25 cellular contexts compared by ENCODE assay signal in the genomic region with DNA sequence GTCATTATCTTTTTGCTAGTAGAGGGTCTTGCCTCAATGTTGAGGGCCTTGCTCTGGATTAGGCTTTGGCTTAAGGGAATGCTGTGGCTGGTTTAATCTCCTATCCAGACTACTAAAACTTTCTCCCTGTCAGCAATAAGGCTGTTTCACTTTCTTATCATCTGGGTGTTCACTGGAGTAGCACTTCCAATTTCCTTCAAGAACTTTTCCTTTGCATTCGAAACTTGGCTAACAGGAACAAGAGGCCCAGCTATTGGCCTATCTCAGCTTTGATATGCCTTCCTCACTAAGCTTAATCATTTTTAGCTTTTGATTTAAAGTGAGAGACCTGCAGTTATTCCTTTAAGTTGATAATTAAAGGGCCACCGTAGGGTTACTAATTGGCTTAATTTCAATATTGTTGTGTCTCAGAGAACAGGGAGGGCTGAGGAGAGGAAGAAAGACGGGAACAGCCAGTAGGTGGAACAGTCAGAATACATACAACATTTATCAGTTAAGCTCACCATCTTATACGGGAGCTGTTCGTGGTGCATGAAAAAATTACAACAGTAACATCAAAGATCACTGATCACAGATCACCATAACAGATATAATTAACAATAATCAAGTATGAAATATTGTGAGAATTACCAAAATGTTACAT.
"Had no signal": no experiment of that assay in that cellular context is flagged by ENCODE, and none has a peak within 500 bp of the region (broad histone marks: within the 10 kb centered on the region; RNA-seq: fewer than 3 reads in every experiment).

No MANE protein-coding gene starts in this region.

- H3K27ac ChIP-seq: parathyroid adenoma, right lobe of liver, transverse colon, WERI-Rb-1 had no signal

- DNase-seq: activated CD4-positive, alpha-beta T cell treated with anti-CD3 and anti-CD28 coated beads for 48 hours; activated CD4-positive, alpha-beta T cell treated with anti-CD3 and anti-CD28 coated beads, Interleukin-2, amount 50 U/mL, for 48 hours; activated CD8-positive, alpha-beta memory T cell treated with anti-CD3 and anti-CD28 coated beads for 24 hours; activated effector memory CD4-positive, alpha-beta T cell treated with Interleukin-2 at 50 U/mL for 16 hours; activated naive CD4-positive, alpha-beta T cell treated with Interleukin-2 at 50 U/mL for 16 hours; anterior cingulate cortex; endodermal cell; foreskin melanocyte; heart right ventricle; naive B cell; nucleus accumbens; right lobe of liver; stimulated activated CD4-positive, alpha-beta T cell treated with anti-CD3 and anti-CD28 coated beads, Interleukin-4, amount 100 ng/mL, for 24 hours; T-helper 17 cell; T1000; transverse colon; WERI-Rb-1 had no signal

- H3K36me3 Mint-ChIP-seq: naive B cell; stimulated activated memory B cell treated with anti-CD40 and anti-IgM and Interleukin-4, amounts not matched to agents 10 μg/mL and 1 μg/mL and 100 μg/mL, for 72 hours had no signal

- H3K27ac Mint-ChIP-seq: activated naive CD8-positive, alpha-beta T cell; dendritic cell treated with granulocyte-macrophage colony-stimulating factor and Interleukin-4, amounts not matched to agents 40 ng/mL and 50 ng/mL, for 4 days; endodermal cell; stimulated activated memory B cell treated with anti-CD40 and anti-IgM and Interleukin-4, amounts not matched to agents 10 μg/mL and 1 μg/mL and 100 μg/mL, for 72 hours; T-helper 17 cell had no signal

- H3K9me3 ChIP-seq: heart right ventricle, right lobe of liver, transverse colon had no signal

- H3K27me3 ChIP-seq: heart right ventricle, right lobe of liver, transverse colon had no signal

- H3K27me3 Mint-ChIP-seq: activated naive CD8-positive, alpha-beta T cell; central memory CD8-positive, alpha-beta T cell; dendritic cell treated with granulocyte-macrophage colony-stimulating factor and Interleukin-4, amounts not matched to agents 40 ng/mL and 50 ng/mL, for 4 days; stimulated activated memory B cell treated with anti-CD40 and anti-IgM and Interleukin-4, amounts not matched to agents 10 μg/mL and 1 μg/mL and 100 μg/mL, for 72 hours had no signal

- H3K36me3 ChIP-seq: heart right ventricle, right lobe of liver, transverse colon, WERI-Rb-1 had no signal

- ATAC-seq: activated CD4-positive, CD25-positive, alpha-beta regulatory T cell treated with anti-CD3 and anti-CD28 coated beads, Interleukin-2, amount 50 U/mL, for 24 hours; esophagus mucosa; left lobe of liver; right lobe of liver; stimulated activated memory B cell treated with anti-CD40 and anti-IgM and Interleukin-4, amounts not matched to agents 10 μg/mL and 1 μg/mL and 100 μg/mL, for 72 hours; T-helper 17 cell had no signal

- H3K4me1 Mint-ChIP-seq: central memory CD8-positive, alpha-beta T cell; naive B cell; stimulated activated memory B cell treated with anti-CD40 and anti-IgM and Interleukin-4, amounts not matched to agents 10 μg/mL and 1 μg/mL and 100 μg/mL, for 72 hours had no signal

- H3K4me1 ChIP-seq: parathyroid adenoma had no signal

- H3K4me3 ChIP-seq: heart right ventricle, right lobe of liver, transverse colon had no signal

- H3K4me3 Mint-ChIP-seq: activated naive CD8-positive, alpha-beta T cell; central memory CD8-positive, alpha-beta T cell; dendritic cell treated with granulocyte-macrophage colony-stimulating factor and Interleukin-4, amounts not matched to agents 40 ng/mL and 50 ng/mL, for 4 days; endodermal cell; naive B cell; stimulated activated memory B cell treated with anti-CD40 and anti-IgM and Interleukin-4, amounts not matched to agents 10 μg/mL and 1 μg/mL and 100 μg/mL, for 72 hours; T-helper 17 cell had no signal

- H3K9me3 Mint-ChIP-seq: central memory CD8-positive, alpha-beta T cell; dendritic cell treated with granulocyte-macrophage colony-stimulating factor and Interleukin-4, amounts not matched to agents 40 ng/mL and 50 ng/mL, for 4 days; endodermal cell; naive B cell; stimulated activated memory B cell treated with anti-CD40 and anti-IgM and Interleukin-4, amounts not matched to agents 10 μg/mL and 1 μg/mL and 100 μg/mL, for 72 hours had no signal
